8 cellular contexts compared by ENCODE assay signal in genomic region chr1:22709891-22710687, GRCh38.
A peak's percentile ranks its signal among the peaks of the same experiment; 100 is the strongest.
DNase-seq lines count a peak whose midpoint lies in the region; TF ChIP-seq lines count a peak whose summit lies in the region.

No MANE protein-coding gene starts in this region.

- DNase-seq in GM20000 (ENCODE audit: low spot score), result peak; percentile 50
- DNase-seq in NOMO-1 treated with dmso at 0.1 percent for 144 hours (lab: John Stamatoyannopoulos, UW; ENCODE audit: unreplicated experiment), result peak; percentile 52
- DNase-seq in anterior cingulate cortex (lab: John Stamatoyannopoulos, UW), result peak in 49 of 58 donors; percentile 9 to 79 (median 52)
- peak in 46 of 51 donors; percentile 9 to 76 (median 45) for DNase-seq in hypothalamus (lab: John Stamatoyannopoulos, UW)
- no peak for DNase-seq in retinal pigment epithelial cell (ENCODE audit: low read depth)
- DNase-seq in NCI-H1048 (lab: John Stamatoyannopoulos, UW), result no peak
- DNase-seq in activated effector memory CD4-positive, alpha-beta T cell treated with anti-CD3 and anti-CD28 coated beads, Interleukin-2, amount 50 U/mL, for 16 hours, result no peak

- H3K27ac ChIP-seq in ACC112 (ENCODE audit: low read depth, low read length), result no peak overlapping the region

- H3K79me2 ChIP-seq in ACC112 (ENCODE audit: control insufficient read depth, insufficient read depth, low read length, unreplicated experiment), result peaks cover 24% of the 10 kb centered on the region

- no peak for TF ChIP-seq CTCF in GM20000 (IDR thresholded peaks at IDR 0.05; ENCODE audit: extremely low read depth, missing control alignments)
- no peak for TF ChIP-seq CTCF in retinal pigment epithelial cell (conservative IDR thresholded peaks at IDR 0.05; ENCODE audit: low read depth, low read length)

- no peaks in the 10 kb centered on the region for H3K27me3 ChIP-seq in ACC112 (ENCODE audit: insufficient read depth, low read length)

- H3K36me3 ChIP-seq in ACC112 (ENCODE audit: insufficient read depth, low read length), result no peaks in the 10 kb centered on the region

- H3K4me1 ChIP-seq in ACC112 (ENCODE audit: control insufficient read depth, insufficient read depth, low read length, unreplicated experiment), result peaks cover 18% of the 10 kb centered on the region

- H3K4me3 ChIP-seq in ACC112 (ENCODE audit: low read depth, low read length), result peak overlapping the region; percentile 72
- H3K4me3 ChIP-seq in retinal pigment epithelial cell (ENCODE audit: low read length), result peak overlapping the region; percentile 46

- H2AFZ ChIP-seq in ACC112 (ENCODE audit: low read length, unreplicated experiment), result no peak overlapping the region

Comparison
In these comparisons a context has a peak if more than half of its experiments do, and no peak if none do; other contexts are left out.
1. DNase-seq: peak in GM20000 (single experiment), NOMO-1 treated with dmso at 0.1 percent for 144 hours (single experiment), anterior cingulate cortex (49 of 58) and hypothalamus (46 of 51); none in retinal pigment epithelial cell (single experiment), NCI-H1048 (single experiment) and activated effector memory CD4-positive, alpha-beta T cell treated with anti-CD3 and anti-CD28 coated beads, Interleukin-2, amount 50 U/mL, for 16 hours (single experiment).